Comparison of ENCODE assay signal across 12 cellular contexts in the genomic region with DNA sequence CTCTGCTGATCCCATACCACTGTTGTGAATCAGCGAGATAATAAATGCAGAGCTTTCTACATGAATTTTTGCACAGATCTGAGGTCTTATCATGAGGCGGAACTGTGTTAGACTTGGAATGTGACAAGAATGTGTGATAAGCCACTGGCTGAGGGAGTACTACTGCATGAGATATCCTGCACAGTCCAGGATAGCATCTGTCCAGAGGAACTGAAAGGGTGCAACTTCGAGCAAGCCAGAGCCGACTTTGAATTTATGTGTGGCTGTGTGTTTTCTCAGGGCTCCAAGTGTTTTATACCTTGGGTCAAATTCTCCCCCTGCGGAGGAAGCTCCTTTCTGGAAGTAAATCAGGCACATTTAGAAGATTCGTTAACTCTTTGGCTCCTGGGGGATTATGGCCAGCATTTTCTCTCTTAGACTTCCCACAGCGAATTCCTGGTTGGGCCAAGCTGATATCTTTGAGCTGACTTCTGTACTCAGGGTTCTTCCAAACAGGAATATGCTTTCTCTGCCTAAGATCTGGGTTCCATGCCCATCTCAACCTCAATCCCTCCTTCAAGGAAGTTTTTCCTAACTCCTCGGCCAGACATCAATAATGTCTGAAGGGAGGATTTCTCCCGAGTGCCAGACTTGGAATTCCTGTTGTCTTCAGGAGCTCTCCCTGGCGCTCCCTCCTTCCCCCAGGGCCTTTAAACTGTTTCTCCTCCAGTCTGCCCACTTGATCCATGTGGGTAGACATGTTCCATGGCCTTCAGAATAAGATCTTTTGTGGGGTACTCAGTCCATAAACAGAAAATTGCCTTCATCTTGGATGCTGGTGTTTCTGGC. TPM values are rescaled to one million over a fixed set of nuclear protein-coding genes. Genes with fewer than 3 reads are reported as not detected.
A peak's percentile ranks its signal among the peaks of the same experiment; 100 is the strongest.
DNase-seq lines count a peak whose midpoint lies in the region; ATAC-seq and TF ChIP-seq lines count a peak whose summit lies in the region.
"Had no signal": no experiment of that assay in that cellular context is flagged by ENCODE, and none has a peak within 500 bp of the region (broad histone marks: within the 10 kb centered on the region; RNA-seq: fewer than 3 reads in every experiment).

No MANE protein-coding gene starts in this region.

- H3K27me3 ChIP-seq in breast epithelium (no peaks in the 10 kb centered on the region), mammary epithelial cell (ENCODE audit: insufficient read depth, low read length) (no peaks in the 10 kb centered on the region), mesenchymal stem cell (ENCODE audit: control insufficient read depth in 1 of 2, insufficient read depth in 1 of 2, low read length in 2 of 2) (peaks cover 0 to 34% of the 10 kb centered on the region in 2 experiments), H9 (ENCODE audit: insufficient read depth, low read length) (no peaks in the 10 kb centered on the region; the same call in 1 of the 2 replicates)
- H3K27me3 ChIP-seq: foreskin keratinocyte had no signal

- H3K23ac ChIP-seq in mesenchymal stem cell (ENCODE audit: low read length in 2 of 2) (no peak overlapping the region), H9 (ENCODE audit: insufficient read length, low read depth, low read length) (no peak overlapping the region)

- H3K36me3 Mint-ChIP-seq in MCF 10A (ENCODE audit: insufficient read depth, unreplicated experiment) (peaks cover 9% of the 10 kb centered on the region), H9 (ENCODE audit: insufficient read depth in 1 of 3, low read depth in 3 of 3) (peaks cover 21 to 41% (median 33%) of the 10 kb centered on the region in 3 experiments)

- intact Hi-C loops in breast epithelium (cut with DNase I; ENCODE audit: low total_unique reads) (no loop called here), MCF 10A (cut with micrococcal nuclease) (loop anchor here (10.0 kb wide), 1 partner anchor 415 kb away; a partner anchor contains a TSS), mammary epithelial cell (cut with micrococcal nuclease) (loop anchor here (5.0 to 10.0 kb wide), 3 partner anchors 127 to 215 kb away; a partner anchor contains a TSS)

- H4K20me1 ChIP-seq in mammary epithelial cell (ENCODE audit: insufficient read depth, low read length) (no peaks in the 10 kb centered on the region), H9 (ENCODE audit: control insufficient read depth, insufficient read depth, insufficient read length) (no peaks in the 10 kb centered on the region)

- H3K9ac ChIP-seq in mammary epithelial cell (ENCODE audit: insufficient read depth, low read length) (no peak overlapping the region), mesenchymal stem cell (ENCODE audit: low read length) (no peak overlapping the region), H9 (ENCODE audit: extremely low read depth, insufficient read length, low read length) (no peak overlapping the region)

- H3K14ac ChIP-seq in mesenchymal stem cell (ENCODE audit: low read length in 2 of 2) (peak overlapping the region; percentile 44 to 48), H9 (ENCODE audit: insufficient read depth, low read length) (no peak overlapping the region)

- H3K36me3 ChIP-seq in breast epithelium (no peaks in the 10 kb centered on the region), mammary epithelial cell (ENCODE audit: insufficient read depth, low read length) (no peaks in the 10 kb centered on the region), mesenchymal stem cell (ENCODE audit: control insufficient read depth in 1 of 2, insufficient read depth in 2 of 2, low read depth in 1 of 2, low read length in 2 of 2) (peaks cover 0 to 16% of the 10 kb centered on the region in 2 experiments)

- H2AK5ac ChIP-seq in mesenchymal stem cell (ENCODE audit: low read length, severe bottlenecking) (peak overlapping the region; percentile 96), H9 (ENCODE audit: insufficient read length, low read length) (no peak overlapping the region)

- H3K9me3 ChIP-seq in breast epithelium (no peaks in the 10 kb centered on the region), mammary epithelial cell (replicated peaks; ENCODE audit: insufficient read depth, low read length) (no peaks in the 10 kb centered on the region), mesenchymal stem cell (ENCODE audit: control insufficient read depth, low read length) (no peaks in the 10 kb centered on the region), H9 (ENCODE audit: control insufficient read depth, low read depth, low read length) (no peaks in the 10 kb centered on the region)
- H3K9me3 ChIP-seq: A549 had no signal

- BruUV-seq in MCF 10A (replicated peaks; lab: Mats Ljungman, UMichigan) = no TSS peak
- no TSS peak for BruUV-seq in mammary epithelial cell (replicated peaks; lab: Mats Ljungman, UMichigan)

- H3K4me3 ChIP-seq in breast epithelium (peak overlapping the region in 2 of 3 donors; percentile 29 to 59), mammary epithelial cell (replicated peaks in 1 of 3; ENCODE audit: insufficient read depth in 1 of 3, low read depth in 2 of 3, low read length in 3 of 3) (no peak overlapping the region), mesenchymal stem cell (ENCODE audit: insufficient read depth in 1 of 2, low read depth in 1 of 2, low read length in 2 of 2) (no peak overlapping the region)
- H3K4me3 ChIP-seq: A549 had no signal

- peaks cover 35% of the 10 kb centered on the region for H3K23me2 ChIP-seq in H9 (ENCODE audit: insufficient read length, low read depth, low read length, poor library complexity, severe bottlenecking)

- no peak for TF ChIP-seq POLR2A in breast epithelium (IDR thresholded peaks at IDR 0.05)

- peak overlapping the region; percentile 25 for H2AFZ ChIP-seq in mammary epithelial cell (ENCODE audit: low read depth, low read length)
- no peak overlapping the region for H2AFZ ChIP-seq in mesenchymal stem cell (ENCODE audit: low read depth, low read length)
- H2AFZ ChIP-seq in H9 (ENCODE audit: low read length) = no peak overlapping the region

- H3K9me3 Mint-ChIP-seq in MCF 10A (ENCODE audit: unreplicated experiment) (peaks cover 10% of the 10 kb centered on the region), H9 (peaks cover 12 to 14% of the 10 kb centered on the region in 2 experiments)

- no peaks in the 10 kb centered on the region for H3K4me1 ChIP-seq in breast epithelium
- peaks cover 17% of the 10 kb centered on the region for H3K4me1 ChIP-seq in mammary epithelial cell (ENCODE audit: insufficient read depth, low read length)
- peaks cover 17% of the 10 kb centered on the region for H3K4me1 ChIP-seq in mesenchymal stem cell (ENCODE audit: control insufficient read depth, insufficient read depth, low read depth, low read length)
- peaks cover 6% of the 10 kb centered on the region; the same call in 1 of the 2 replicates for H3K4me1 ChIP-seq in H9 (ENCODE audit: insufficient read depth, low read length)
- H3K4me1 ChIP-seq: A549 had no signal

- H2BK20ac ChIP-seq in H9 (ENCODE audit: low read depth, low read length, poor library complexity, severe bottlenecking) = no peak overlapping the region

- H3K4ac ChIP-seq in mesenchymal stem cell (ENCODE audit: low read depth in 1 of 2, low read length in 2 of 2) (peak overlapping the region; percentile 85 to 97), H9 (ENCODE audit: low read depth, low read length) (no peak overlapping the region)

- no peak overlapping the region for H3K4me3 Mint-ChIP-seq in MCF 10A (ENCODE audit: unreplicated experiment)
- peak overlapping the region in 1 of 2 experiments; percentile 39; a peak in 2 of 5 replicates for H3K4me3 Mint-ChIP-seq in H9

- H3T11ph ChIP-seq in H9 (ENCODE audit: low read length) = no peak overlapping the region

- peak overlapping the region; percentile 59 to 91 for H3K18ac ChIP-seq in mesenchymal stem cell (ENCODE audit: low read depth in 1 of 2, low read length in 2 of 2)
- no peak overlapping the region for H3K18ac ChIP-seq in H9 (ENCODE audit: insufficient read length, low read depth, low read length)

- H3K4me2 ChIP-seq in mammary epithelial cell (ENCODE audit: insufficient read depth, low read depth, low read length) = no peak overlapping the region
- H3K4me2 ChIP-seq in mesenchymal stem cell (ENCODE audit: low read length, poor library complexity, severe bottlenecking) = peak overlapping the region; percentile 32
- no peak overlapping the region for H3K4me2 ChIP-seq in H9 (ENCODE audit: insufficient read depth, insufficient read length, low read length)
- H3K4me2 ChIP-seq: A549 had no signal

- in situ Hi-C loops in mammary epithelial cell (cut with MboI; ENCODE audit: low sequenced_read_pairs in 2 of 2) = no loop called here

- H4K8ac ChIP-seq in mesenchymal stem cell (ENCODE audit: low read length) (peak overlapping the region; percentile 69), H9 (replicated peaks; ENCODE audit: insufficient read length, low read depth, low read length) (no peak overlapping the region)

- POLR2A ChIA-PET in MCF 10A (lab: Yijun Ruan, JAX) = interaction anchor here (0.7 to 1.5 kb wide), 2 partner anchors 10 to 16 kb away, joined by 3 read pairs; no protein-coding TSS in a partner anchor

- peak overlapping the region; percentile 88 for H4K91ac ChIP-seq in mesenchymal stem cell (ENCODE audit: low read length)
- H4K91ac ChIP-seq in H9 (ENCODE audit: insufficient read length, low read depth, low read length) = no peak overlapping the region

- WGBS in mammary epithelial cell (ENCODE audit: low coverage, missing lambda C conversion rate) = 51% methylated on average over 10 of the region's 10 CpGs
- WGBS in mesenchymal stem cell = 25% methylated on average over 10 of the region's 10 CpGs
- no CpG with 5 or more reads among the region's 10 CpGs for WGBS in H9 (ENCODE audit: extremely low coverage, insufficient read length, low lambda C conversion rate)

- H2BK15ac ChIP-seq in mesenchymal stem cell (ENCODE audit: low read depth, poor library complexity, severe bottlenecking) (peak overlapping the region; percentile 18), H9 (ENCODE audit: low read depth, low read length) (no peak overlapping the region)

- no peak for ATAC-seq in GM21717 (IDR thresholded peaks at IDR 0.05; ENCODE audit: unreplicated experiment)
- ATAC-seq: A549, foreskin keratinocyte had no signal

- no peak overlapping the region for H4K5ac ChIP-seq in H9 (ENCODE audit: insufficient read length, low read depth, low read length)

- peak overlapping the region; percentile 88 for H2BK120ac ChIP-seq in mesenchymal stem cell (ENCODE audit: low read depth, low read length)
- H2BK120ac ChIP-seq in H9 (ENCODE audit: low read depth, low read length, poor library complexity, severe bottlenecking) = no peak overlapping the region

- TF ChIP-seq CTCF in breast epithelium (IDR thresholded peaks at IDR 0.05) (no peak), MCF 10A (IDR thresholded peaks at IDR 0.05; ENCODE audit: unreplicated experiment) (no peak), mammary epithelial cell (conservative IDR thresholded peaks at IDR 0.05 in 1 of 2, IDR thresholded peaks at IDR 0.05 in 1 of 2; ENCODE audit: extremely low read depth in 1 of 2, insufficient read depth in 1 of 2, low read depth in 1 of 2, low read length in 2 of 2) (no peak), H9 (conservative IDR thresholded peaks at IDR 0.05) (no peak)

- CTCF ChIA-PET in MCF 10A (lab: Yijun Ruan, JAX) = interaction anchor here (0.7 to 0.8 kb wide), 2 partner anchors 15 to 291 kb away, joined by 3 read pairs; no protein-coding TSS in a partner anchor
- CTCF ChIA-PET in mammary epithelial cell (lab: Charles Lee; ENCODE audit: low non-redundant PET) = no interaction called here

- dilution Hi-C loops in mammary epithelial cell (cut with HindIII; ENCODE audit: low sequenced_read_pairs) = no loop called here

- peak overlapping the region; percentile 48 to 55 for H3K27ac ChIP-seq in breast epithelium
- no peak overlapping the region for H3K27ac ChIP-seq in mammary epithelial cell (ENCODE audit: insufficient read depth, low read depth, low read length)
- peak overlapping the region; percentile 80 for H3K27ac ChIP-seq in mesenchymal stem cell (ENCODE audit: low read length, poor library complexity, severe bottlenecking)
- no peak overlapping the region for H3K27ac ChIP-seq in H9 (ENCODE audit: insufficient read length, low read depth, low read length)
- H3K27ac ChIP-seq: A549, foreskin keratinocyte had no signal

- H3K27me3 Mint-ChIP-seq in MCF 10A (ENCODE audit: insufficient read depth, unreplicated experiment) (no peaks in the 10 kb centered on the region), H9 (ENCODE audit: low read depth) (peaks cover 71% of the 10 kb centered on the region)

- H3K79me2 ChIP-seq in mammary epithelial cell (ENCODE audit: insufficient read depth, low read length) (no peaks in the 10 kb centered on the region), H9 (ENCODE audit: insufficient read depth, low read length) (peaks cover 3% of the 10 kb centered on the region; the same call in 1 of the 2 replicates)

- peaks cover 33% of the 10 kb centered on the region for H3K4me1 Mint-ChIP-seq in MCF 10A (ENCODE audit: insufficient read depth, unreplicated experiment)
- peaks cover 40 to 60% of the 10 kb centered on the region in 2 experiments for H3K4me1 Mint-ChIP-seq in H9

- no peak overlapping the region for H3K56ac ChIP-seq in H9 (ENCODE audit: insufficient read length, low read depth, low read length)

- DNase-seq in breast epithelium (ENCODE audit: low spot score in 2 of 2) = no peak
- no peak for DNase-seq in MCF 10A (ENCODE audit: unreplicated experiment)
- DNase-seq in mammary epithelial cell = no peak
- peak; percentile 78 for DNase-seq in mesenchymal stem cell
- DNase-seq in AML-193 (lab: John Stamatoyannopoulos, UW) = no peak
- DNase-seq in NCI-H1694 (lab: John Stamatoyannopoulos, UW) = no peak
- no peak for DNase-seq in H9
- DNase-seq: KG1; stimulated activated CD4-positive, alpha-beta T cell treated with anti-CD3 and anti-CD28 coated beads, Interleukin-4, amount 100 ng/mL, for 24 hours had no signal

- H2BK12ac ChIP-seq in mesenchymal stem cell (ENCODE audit: low read length in 2 of 2) (peak overlapping the region; percentile 51 to 59), H9 (ENCODE audit: insufficient read length, low read depth, low read length) (no peak overlapping the region)

- H3K27ac Mint-ChIP-seq in MCF 10A (ENCODE audit: low read depth, unreplicated experiment) (no peak overlapping the region), H9 (no peak overlapping the region)

- H2BK5ac ChIP-seq in mesenchymal stem cell (ENCODE audit: low read depth, low read length, poor library complexity, severe bottlenecking) (peak overlapping the region; percentile 81), H9 (ENCODE audit: insufficient read length, low read length) (no peak overlapping the region)

- H3K79me1 ChIP-seq in mesenchymal stem cell (replicated peaks; ENCODE audit: low read length, poor library complexity, severe bottlenecking) = no peaks in the 10 kb centered on the region
- peaks cover 6% of the 10 kb centered on the region for H3K79me1 ChIP-seq in H9 (ENCODE audit: insufficient read depth, low read depth, low read length, poor library complexity, severe bottlenecking)

RNA-seq across cellular contexts. Expression of a gene that starts 2.5 kb away (rescaled TPM):
- 10 to 100 TPM; 54.9 to 95.7 (median 60.3) TPM for total RNA-seq in breast epithelium
- total RNA-seq in MCF 10A (2022) = 34.2 and 39.0 TPM in 2 replicates
- total RNA-seq in mammary epithelial cell = 100 to 1,000 TPM in 1 of 2 donors, 1 to 10 TPM in 1; 5.5 to 113 TPM
- 28.8 TPM for polyA plus RNA-seq in mammary epithelial cell
- 98.6 TPM for polyA minus RNA-seq in mammary epithelial cell
- polyA plus RNA-seq in mesenchymal stem cell (2013, experiment 1 of 2) = 614 TPM
- polyA plus RNA-seq in mesenchymal stem cell (2013, experiment 2 of 2) = 634 TPM
- 112 and 113 TPM in 2 replicates for total RNA-seq in H9 (2021)

RNA-seq across cellular contexts. Expression of a gene that starts 48.5 kb away (rescaled TPM):
- total RNA-seq in breast epithelium = 1 to 10 TPM; 5.9 to 8.9 (median 7.0) TPM
- 14.0 and 15.8 TPM in 2 replicates for total RNA-seq in MCF 10A (2022)
- 10 to 100 TPM; 13.0 to 15.5 TPM for total RNA-seq in mammary epithelial cell
- 21.2 TPM for polyA plus RNA-seq in mammary epithelial cell
- 9.1 TPM for polyA minus RNA-seq in mammary epithelial cell
- 15.1 TPM for polyA plus RNA-seq in mesenchymal stem cell (2013, experiment 1 of 2)
- 17.7 TPM for polyA plus RNA-seq in mesenchymal stem cell (2013, experiment 2 of 2)
- 9.2 and 9.7 TPM in 2 replicates for total RNA-seq in H9 (2021)

Comparison
In these comparisons a context has a peak if more than half of its experiments do, and no peak if none do; other contexts are left out.
1. H3K27ac ChIP-seq: peak in breast epithelium (2 of 2) and mesenchymal stem cell (single experiment); none in mammary epithelial cell (single experiment) and H9 (single experiment).
2. H3K4me3 ChIP-seq: peak in breast epithelium (2 of 3); none in mammary epithelial cell (0 of 3) and mesenchymal stem cell (0 of 2).